Comparison of ENCODE assay signal across 18 cellular contexts in genomic region chr17:683499-684254, GRCh38. TPM values are rescaled to one million over a fixed set of nuclear protein-coding genes. Genes with fewer than 3 reads are reported as not detected.
A peak's percentile ranks its signal among the peaks of the same experiment; 100 is the strongest.
DNase-seq lines count a peak whose midpoint lies in the region; FAIRE-seq and TF ChIP-seq lines count a peak whose summit lies in the region.
"Had no signal": no experiment of that assay in that cellular context is flagged by ENCODE, and none has a peak within 500 bp of the region (broad histone marks: within the 10 kb centered on the region; RNA-seq: fewer than 3 reads in every experiment).

No MANE protein-coding gene starts in this region.

- no peaks in the 10 kb centered on the region for H3K9me1 ChIP-seq in keratinocyte (ENCODE audit: control insufficient read depth, extremely low read depth, insufficient read depth, low read length)

- H3K4me1 Mint-ChIP-seq in activated naive CD4-positive, alpha-beta T cell treated with anti-CD3 and anti-CD28 coated beads for 36 hours (ENCODE audit: low read depth): peaks cover 24% of the 10 kb centered on the region

- intact Hi-C loops in activated naive CD4-positive, alpha-beta T cell treated with anti-CD3 and anti-CD28 coated beads for 36 hours (cut with micrococcal nuclease): no loop called here

- H3K9me3 ChIP-seq in keratinocyte (ENCODE audit: control insufficient read depth, low read depth, low read length): no peaks in the 10 kb centered on the region

- H3K4me3 ChIP-seq in keratinocyte (ENCODE audit: control insufficient read depth in 2 of 3, extremely low read depth in 1 of 3, insufficient read depth in 2 of 3, low read depth in 1 of 3, low read length in 3 of 3): no peak overlapping the region

- H3K4me2 ChIP-seq in keratinocyte (ENCODE audit: control insufficient read depth, extremely low read depth, insufficient read depth, low read depth, low read length): no peak overlapping the region

- H4K20me1 ChIP-seq in keratinocyte (ENCODE audit: control insufficient read depth, extremely low read depth, insufficient read depth, low read length): no peaks in the 10 kb centered on the region

- peak; percentile 20 for FAIRE-seq in keratinocyte (lab: Jason Lieb, UNC)

- peaks cover 10% of the 10 kb centered on the region for H3K79me2 ChIP-seq in keratinocyte (ENCODE audit: control insufficient read depth, insufficient read depth, low read length)

- CTCF ChIA-PET in activated naive CD4-positive, alpha-beta T cell treated with anti-CD3 and anti-CD28 coated beads for 36 hours (lab: Charles Lee): no interaction called here

- peaks cover 3 to 13% of the 10 kb centered on the region in 2 experiments for H3K36me3 ChIP-seq in keratinocyte (ENCODE audit: control insufficient read depth in 2 of 2, extremely low read depth in 1 of 2, insufficient read depth in 2 of 2, low read length in 2 of 2)

- DNase-seq in Ammon's horn (ENCODE audit: low spot score) (peak; percentile 24), EH (ENCODE audit: low read depth) (peak; percentile 45), SK-MEL-5 (ENCODE audit: low read depth, low spot score) (peak; percentile 85), keratinocyte (ENCODE audit: low read depth, low spot score) (no peak), NCI-H446 (lab: John Stamatoyannopoulos, UW) (no peak), nucleus accumbens (lab: John Stamatoyannopoulos, UW) (no peak), NCI-H1092 (lab: John Stamatoyannopoulos, UW) (no peak)
- DNase-seq in activated naive CD4-positive, alpha-beta T cell treated with anti-CD3 and anti-CD28 coated beads for 36 hours: no peak
- DNase-seq: CD8-positive, alpha-beta memory T cell; H7; NCI-H1436 treated with DMSO at 0.1 percent for 48 hours; NCI-H2081 treated with DMSO at 0.1 percent for 48 hours; NCI-H226; NCI-H69; NK-92 treated with Interleukin-12 subunit alpha and Interleukin-12 subunit beta, amount 100 ng/mL, for 24 hours; OCI-M1 had no signal

- H3K27me3 Mint-ChIP-seq in activated naive CD4-positive, alpha-beta T cell treated with anti-CD3 and anti-CD28 coated beads for 36 hours (ENCODE audit: low read depth): no peaks in the 10 kb centered on the region
- H3K27me3 Mint-ChIP-seq: B cell; CD8-positive, alpha-beta memory T cell; IgD-negative memory B cell had no signal

- H3K4me1 ChIP-seq in keratinocyte (ENCODE audit: control insufficient read depth, extremely low read depth, insufficient read depth, low read length): no peaks in the 10 kb centered on the region

- H3K4me3 Mint-ChIP-seq in activated naive CD4-positive, alpha-beta T cell treated with anti-CD3 and anti-CD28 coated beads for 36 hours: no peak overlapping the region
- H3K4me3 Mint-ChIP-seq: B cell; CD8-positive, alpha-beta memory T cell; IgD-negative memory B cell had no signal

- TF ChIP-seq CTCF in keratinocyte (optimal IDR thresholded peaks at IDR 0.05 in 1 of 3, IDR thresholded peaks at IDR 0.05 in 1 of 3, conservative IDR thresholded peaks at IDR 0.05 in 1 of 3; ENCODE audit: extremely low read depth in 1 of 3, insufficient read depth in 2 of 3, low read length in 3 of 3): no peak

- no peaks in the 10 kb centered on the region for H3K9me3 Mint-ChIP-seq in activated naive CD4-positive, alpha-beta T cell treated with anti-CD3 and anti-CD28 coated beads for 36 hours
- H3K9me3 Mint-ChIP-seq: CD8-positive, alpha-beta memory T cell; IgD-negative memory B cell had no signal

- H3K36me3 Mint-ChIP-seq in activated naive CD4-positive, alpha-beta T cell treated with anti-CD3 and anti-CD28 coated beads for 36 hours (ENCODE audit: low read depth): peaks cover 18% of the 10 kb centered on the region

- dilution Hi-C loops in keratinocyte (cut with MboI; ENCODE audit: extremely low pct_ligation_motif_present, low sequenced_read_pairs): no loop called here

- H3K27ac ChIP-seq in keratinocyte (ENCODE audit: control insufficient read depth, insufficient read depth, low read length): no peak overlapping the region

- no peak overlapping the region for H3K27ac Mint-ChIP-seq in activated naive CD4-positive, alpha-beta T cell treated with anti-CD3 and anti-CD28 coated beads for 36 hours
- H3K27ac Mint-ChIP-seq: B cell had no signal

- in situ Hi-C loops in SK-MEL-5 (cut with HindIII; ENCODE audit: low pct_unique_long_range_greater_than_20kb, low sequenced_read_pairs): no loop called here

- no peak overlapping the region for H2AFZ ChIP-seq in keratinocyte (ENCODE audit: control insufficient read depth, low read length)

- H3K27me3 ChIP-seq in keratinocyte (ENCODE audit: control insufficient read depth, extremely low read depth, insufficient read depth, low read length): no peaks in the 10 kb centered on the region

- no peak overlapping the region for H3K9ac ChIP-seq in keratinocyte (ENCODE audit: control insufficient read depth, extremely low read depth, insufficient read depth, low read length)

RNA-seq across cellular contexts. Expression of gene VPS53, which starts 31.0 kb away (rescaled TPM):
- 30.2 and 31.7 TPM in 2 replicates for total RNA-seq in SK-MEL-5 (2014; rRNA removed; shearing (Covaris generic))
- polyA plus RNA-seq in SK-MEL-5 (2015; cell fraction: cytosol; rRNA removed): 43.4 and 51.0 TPM in 2 replicates
- polyA plus RNA-seq in SK-MEL-5 (2015; cell fraction: nucleus; rRNA removed): 84.3 and 97.0 TPM in 2 replicates
- 32.0 to 38.2 TPM (median 33.2 TPM) in 3 replicates for polyA plus RNA-seq in keratinocyte
- polyA plus RNA-seq in keratinocyte (2011; ENCODE audit: low read depth): 117 TPM
- 29.3 and 30.1 TPM in 2 replicates for polyA plus RNA-seq in keratinocyte (2011; cell fraction: cytosol; rRNA removed)
- 61.1 and 74.0 TPM in 2 replicates for polyA plus RNA-seq in keratinocyte (2011; cell fraction: nucleus; rRNA removed)
- polyA plus RNA-seq in keratinocyte (2012; ENCODE audit: low replicate concordance): 22.9 and 38.4 TPM in 2 replicates
- polyA minus RNA-seq in keratinocyte: 150 to 280 TPM (median 212 TPM) in 3 replicates
- polyA minus RNA-seq in keratinocyte (2011; cell fraction: cytosol; rRNA and poly(A)+ RNA removed): 58.3 TPM
- 73.5 and 142 TPM in 2 replicates for polyA minus RNA-seq in keratinocyte (2011; cell fraction: nucleus; rRNA and poly(A)+ RNA removed)
- 10 to 100 TPM; 42.9 to 49.8 TPM for total RNA-seq in activated naive CD4-positive, alpha-beta T cell treated with anti-CD3 and anti-CD28 coated beads for 36 hours

RNA-seq across cellular contexts. Expression of gene TLCD3A, which starts 48.7 kb away (rescaled TPM):
- total RNA-seq in SK-MEL-5 (2014; rRNA removed; shearing (Covaris generic)): 22.7 and 23.2 TPM in 2 replicates
- polyA plus RNA-seq in SK-MEL-5 (2015; cell fraction: cytosol; rRNA removed): 31.0 and 32.2 TPM in 2 replicates
- polyA plus RNA-seq in SK-MEL-5 (2015; cell fraction: nucleus; rRNA removed): 6.6 and 8.5 TPM in 2 replicates
- polyA plus RNA-seq in keratinocyte: 34.1 to 44.3 TPM (median 41.1 TPM) in 3 replicates
- 10.9 TPM for polyA plus RNA-seq in keratinocyte (2011; ENCODE audit: low read depth)
- polyA plus RNA-seq in keratinocyte (2011; cell fraction: cytosol; rRNA removed): 34.1 and 36.9 TPM in 2 replicates
- polyA plus RNA-seq in keratinocyte (2011; cell fraction: nucleus; rRNA removed): 39.3 and 44.7 TPM in 2 replicates
- polyA plus RNA-seq in keratinocyte (2012; ENCODE audit: low replicate concordance): 25.2 and 45.1 TPM in 2 replicates
- polyA minus RNA-seq in keratinocyte: 47.0 to 93.3 TPM (median 50.5 TPM) in 3 replicates
- 43.4 TPM for polyA minus RNA-seq in keratinocyte (2011; cell fraction: cytosol; rRNA and poly(A)+ RNA removed)
- polyA minus RNA-seq in keratinocyte (2011; cell fraction: nucleus; rRNA and poly(A)+ RNA removed): 20.7 and 34.0 TPM in 2 replicates
- 1 to 10 TPM; 2.7 to 3.0 TPM for total RNA-seq in activated naive CD4-positive, alpha-beta T cell treated with anti-CD3 and anti-CD28 coated beads for 36 hours

Comparison
In these comparisons a context has a peak if more than half of its experiments do, and no peak if none do; other contexts are left out.
1. DNase-seq: peak in Ammon's horn (single experiment), EH (single experiment) and SK-MEL-5 (single experiment); none in keratinocyte (single experiment), NCI-H446 (0 of 2), nucleus accumbens (0 of 56), NCI-H1092 (single experiment) and activated naive CD4-positive, alpha-beta T cell treated with anti-CD3 and anti-CD28 coated beads for 36 hours (single experiment).